ENCODE assay signal across 10 cellular contexts in genomic region chr18:77069482-77069881, GRCh38.
DNase-seq lines count a peak whose midpoint lies in the region; ATAC-seq, FAIRE-seq and TF ChIP-seq lines count a peak whose summit lies in the region.
"Had no signal": no experiment of that assay in that cellular context is flagged by ENCODE, and none has a peak within 500 bp of the region (broad histone marks: within the 10 kb centered on the region; RNA-seq: fewer than 3 reads in every experiment).

No MANE protein-coding gene starts in this region.

- H3K4me3 Mint-ChIP-seq in astrocyte (ENCODE audit: unreplicated experiment): no peak overlapping the region

- TF ChIP-seq CTCF in GM12864 (IDR thresholded peaks at IDR 0.05; ENCODE audit: low read depth, low read length, missing control alignments) (no peak), astrocyte (IDR thresholded peaks at IDR 0.05; ENCODE audit: insufficient read depth, low read depth, low read length) (no peak)

- peak overlapping the region; percentile 95 to 99 (median 98); a peak in 20 of 22 replicates for H3K27ac ChIP-seq in BLaER1 treated with 17β-estradiol and CSF1 and Interleukin-3, amounts not matched to agents 10 nM and 100 nM
- H3K27ac ChIP-seq in astrocyte (ENCODE audit: low read depth, low read length): peak overlapping the region; percentile 96
- no peak overlapping the region for H3K27ac ChIP-seq in neuronal stem cell (replicated peaks; ENCODE audit: low read length)

- no peaks in the 10 kb centered on the region for H3K27me3 Mint-ChIP-seq in astrocyte (ENCODE audit: low read depth, unreplicated experiment)

- peak overlapping the region; percentile 21 for H3K18ac ChIP-seq in neuronal stem cell (ENCODE audit: low read length)

- H2BK5ac ChIP-seq in neuronal stem cell (ENCODE audit: low read length): no peak overlapping the region

- H2BK15ac ChIP-seq in neuronal stem cell (ENCODE audit: low read length): peak overlapping the region; percentile 14

- H3K4ac ChIP-seq in neuronal stem cell (ENCODE audit: low read length): no peak overlapping the region

- intact Hi-C loops in posterior cingulate gyrus (cut with DNase I): loop anchor here (2.0 to 10.0 kb wide), 3 partner anchors 143 to 583 kb away; no protein-coding TSS in a partner anchor

- H3K79me2 ChIP-seq in astrocyte (ENCODE audit: insufficient read depth, low read length): no peaks in the 10 kb centered on the region

- no peak for FAIRE-seq in astrocyte (lab: Jason Lieb, UNC)
- FAIRE-seq: frontal cortex, RCC 7860 had no signal

- H4K91ac ChIP-seq in neuronal stem cell (ENCODE audit: low read depth, low read length, poor library complexity): no peak overlapping the region

- H3K79me1 ChIP-seq in neuronal stem cell (ENCODE audit: low read depth, low read length): no peaks in the 10 kb centered on the region

- H3K14ac ChIP-seq in neuronal stem cell (ENCODE audit: low read length): no peak overlapping the region

- H3K9ac ChIP-seq in BLaER1 treated with 17β-estradiol and CSF1 and Interleukin-3, amounts not matched to agents 10 nM and 100 nM: peak overlapping the region; percentile 34 to 87 (median 81); a peak in 17 of 22 replicates
- H3K9ac ChIP-seq in astrocyte (ENCODE audit: low read length) (peak overlapping the region; percentile 79), neuronal stem cell (ENCODE audit: low read depth, low read length, poor library complexity) (no peak overlapping the region)

- H2BK120ac ChIP-seq in neuronal stem cell (ENCODE audit: low read depth, low read length): no peak overlapping the region

- H2AFZ ChIP-seq in astrocyte (ENCODE audit: low read depth, low read length) (no peak overlapping the region), neuronal stem cell (ENCODE audit: low read length) (no peak overlapping the region)

- peaks cover 3% of the 10 kb centered on the region for H3K9me3 Mint-ChIP-seq in astrocyte (ENCODE audit: unreplicated experiment)

- H3K27ac Mint-ChIP-seq in astrocyte (ENCODE audit: unreplicated experiment): peak overlapping the region; percentile 54

- WGBS in neuronal stem cell (ENCODE audit: extremely low coverage in 2 of 2, insufficient read length in 2 of 2, insufficient replicate concordance in 1 of 2), 2 donors: no CpG with 5 or more reads among the region's 14 CpGs

- H3K4me2 ChIP-seq in BLaER1 treated with 17β-estradiol and CSF1 and Interleukin-3, amounts not matched to agents 10 nM and 100 nM: peak overlapping the region; percentile 77 to 89 (median 85)
- H3K4me2 ChIP-seq in astrocyte (ENCODE audit: low read length) (no peak overlapping the region), neuronal stem cell (ENCODE audit: insufficient read depth, low read length, poor library complexity, severe bottlenecking) (no peak overlapping the region)

- H4K20me1 ChIP-seq in BLaER1 treated with 17β-estradiol and CSF1 and Interleukin-3, amounts not matched to agents 10 nM and 100 nM: peaks cover 0 to 35% (median 4%) of the 10 kb centered on the region in 11 experiments; a peak in 11 of 22 replicates
- no peaks in the 10 kb centered on the region for H4K20me1 ChIP-seq in astrocyte (ENCODE audit: insufficient read depth, low read length)

- H2AK5ac ChIP-seq in neuronal stem cell (ENCODE audit: low read depth, low read length): peak overlapping the region; percentile 56

- H3K9me3 ChIP-seq in BLaER1 treated with 17β-estradiol and CSF1 and Interleukin-3, amounts not matched to agents 10 nM and 100 nM (replicated peaks in 1 of 11): peaks cover 0 to 9% (median 3%) of the 10 kb centered on the region in 11 experiments; a peak in 8 of 22 replicates
- H3K9me3 ChIP-seq in astrocyte (ENCODE audit: insufficient read depth, low read depth, low read length) (no peaks in the 10 kb centered on the region), neuronal stem cell (replicated peaks in 1 of 2; ENCODE audit: control insufficient read depth in 2 of 2, insufficient read depth in 1 of 2, low read depth in 1 of 2, low read length in 2 of 2) (peaks cover 0 to 2% of the 10 kb centered on the region in 2 donors)

- H3K4me1 ChIP-seq in BLaER1 treated with 17β-estradiol and CSF1 and Interleukin-3, amounts not matched to agents 10 nM and 100 nM: peaks cover 68 to 97% (median 95%) of the 10 kb centered on the region in 10 experiments
- H3K4me1 ChIP-seq in astrocyte (ENCODE audit: insufficient read depth, low read length) (peaks cover 59% of the 10 kb centered on the region), neuronal stem cell (ENCODE audit: control insufficient read depth in 2 of 2, insufficient read depth in 1 of 2, low read depth in 1 of 2, low read length in 2 of 2) (peaks cover 2 to 19% of the 10 kb centered on the region in 2 donors)

- H3K23ac ChIP-seq in neuronal stem cell (ENCODE audit: low read depth, low read length, poor library complexity): peak overlapping the region; percentile 26

- no peak for ATAC-seq in GM18519 (IDR thresholded peaks at IDR 0.05; ENCODE audit: low FRiP score, unreplicated experiment)

- no peak overlapping the region for H4K8ac ChIP-seq in neuronal stem cell (ENCODE audit: low read depth, low read length)

- no peaks in the 10 kb centered on the region for H3K27me3 ChIP-seq in BLaER1 treated with 17β-estradiol and CSF1 and Interleukin-3, amounts not matched to agents 10 nM and 100 nM
- no peaks in the 10 kb centered on the region for H3K27me3 ChIP-seq in astrocyte (ENCODE audit: insufficient read depth, low read length)
- H3K27me3 ChIP-seq in neuronal stem cell (ENCODE audit: control insufficient read depth in 3 of 3, insufficient read depth in 3 of 3, low read depth in 1 of 3, low read length in 3 of 3): peaks cover 0 to 3% (median 0%) of the 10 kb centered on the region in 3 experiments

- no peaks in the 10 kb centered on the region for H3K36me3 Mint-ChIP-seq in astrocyte (ENCODE audit: low read depth, unreplicated experiment)

- H3K36me3 ChIP-seq in BLaER1 treated with 17β-estradiol and CSF1 and Interleukin-3, amounts not matched to agents 10 nM and 100 nM: peaks cover 45 to 80% (median 69%) of the 10 kb centered on the region in 11 experiments
- no peaks in the 10 kb centered on the region for H3K36me3 ChIP-seq in astrocyte (ENCODE audit: insufficient read depth, low read length)
- no peaks in the 10 kb centered on the region for H3K36me3 ChIP-seq in neuronal stem cell (replicated peaks in 1 of 2; ENCODE audit: control insufficient read depth in 2 of 2, insufficient read depth in 2 of 2, low read length in 2 of 2)

- H3K4me1 Mint-ChIP-seq in astrocyte (ENCODE audit: low read depth, unreplicated experiment): peaks cover 55% of the 10 kb centered on the region

- DNase-seq in GM12864 (ENCODE audit: low read depth) (no peak), astrocyte (ENCODE audit: low read depth) (no peak), neuronal stem cell (ENCODE audit: low spot score) (no peak), posterior cingulate gyrus (no peak), inferior parietal cortex (ENCODE audit: extremely low spot score) (no peak)
- DNase-seq in stimulated activated CD8-positive, alpha-beta memory T cell treated with anti-CD3 and anti-CD28 coated beads, Interleukin-4, amount 100 ng/mL, for 48 hours: no peak

- H2BK12ac ChIP-seq in neuronal stem cell (ENCODE audit: low read length): no peak overlapping the region

- no peak overlapping the region for H3K4me3 ChIP-seq in BLaER1 treated with 17β-estradiol and CSF1 and Interleukin-3, amounts not matched to agents 10 nM and 100 nM
- H3K4me3 ChIP-seq in GM12864 (ENCODE audit: low read depth, low read length) (peak overlapping the region; percentile 31), astrocyte (ENCODE audit: insufficient read depth, low read depth, low read length) (no peak overlapping the region), neuronal stem cell (ENCODE audit: low read length in 2 of 2) (peak overlapping the region in 1 of 2 donors; percentile 7)

Comparison
In these comparisons a context has a peak if more than half of its experiments do, and no peak if none do; other contexts are left out.
1. H3K4me2 ChIP-seq: peak in BLaER1 treated with 17β-estradiol and CSF1 and Interleukin-3, amounts not matched to agents 10 nM and 100 nM (11 of 11); none in astrocyte (single experiment) and neuronal stem cell (single experiment).